8 cellular contexts compared by ENCODE assay signal in genomic region chr6:30908700-30909099, GRCh38. TPM values are rescaled to one million over a fixed set of nuclear protein-coding genes. Genes with fewer than 3 reads are reported as not detected.
DNase-seq lines count a peak whose midpoint lies in the region; ATAC-seq, FAIRE-seq and TF ChIP-seq lines count a peak whose summit lies in the region.

No MANE protein-coding gene starts in this region.

- no peak overlapping the region for H2BK12ac ChIP-seq in mesenchymal stem cell (ENCODE audit: low read length in 2 of 2)

- H3K79me2 ChIP-seq in K562 (ENCODE audit: control insufficient read depth, insufficient read depth, low read length): peaks cover 15% of the 10 kb centered on the region

- H3K4me2 ChIP-seq in K562 (ENCODE audit: insufficient read depth, low read length) (peak overlapping the region; percentile 98), mesenchymal stem cell (ENCODE audit: low read length, poor library complexity, severe bottlenecking) (peak overlapping the region; percentile 60)

- H3K9me3 ChIP-seq in K562 (replicated peaks; ENCODE audit: control insufficient read depth, insufficient read depth, low read depth, low read length): no peaks in the 10 kb centered on the region
- no peaks in the 10 kb centered on the region for H3K9me3 ChIP-seq in mesenchymal stem cell (ENCODE audit: control insufficient read depth, low read length)
- no peaks in the 10 kb centered on the region for H3K9me3 ChIP-seq in upper lobe of right lung

- H3K27me3 Mint-ChIP-seq in activated naive CD4-positive, alpha-beta T cell treated with anti-CD3 and anti-CD28 coated beads, Interleukin-2, amount 50 U/mL, for 24 hours: no peaks in the 10 kb centered on the region

- H3K23ac ChIP-seq in mesenchymal stem cell (ENCODE audit: low read length in 2 of 2): peak overlapping the region in 1 of 2 experiments; percentile 26

- H3K4me3 ChIP-seq in K562 (peak overlapping the region; percentile 76), mesenchymal stem cell (ENCODE audit: insufficient read depth in 1 of 2, low read depth in 1 of 2, low read length in 2 of 2) (peak overlapping the region; percentile 74 to 96), upper lobe of right lung (peak overlapping the region; percentile 88)

- peak overlapping the region; percentile 100 for H3K4me3 Mint-ChIP-seq in activated naive CD4-positive, alpha-beta T cell treated with anti-CD3 and anti-CD28 coated beads, Interleukin-2, amount 50 U/mL, for 24 hours

- H3K4me1 ChIP-seq in K562 (replicated peaks in 1 of 2; ENCODE audit: control insufficient read depth in 2 of 2, insufficient read depth in 2 of 2, low read length in 2 of 2) (peaks cover 8 to 13% of the 10 kb centered on the region in 2 experiments), mesenchymal stem cell (ENCODE audit: control insufficient read depth, insufficient read depth, low read depth, low read length) (peaks cover 12% of the 10 kb centered on the region), upper lobe of right lung (peaks cover 13% of the 10 kb centered on the region)

- H3K18ac ChIP-seq in mesenchymal stem cell (ENCODE audit: low read depth in 1 of 2, low read length in 2 of 2): no peak overlapping the region

- H3K4ac ChIP-seq in mesenchymal stem cell (ENCODE audit: low read depth in 1 of 2, low read length in 2 of 2): peak overlapping the region in 1 of 2 experiments; percentile 13

- peak overlapping the region; percentile 79 for H2AFZ ChIP-seq in K562 (ENCODE audit: low read depth, low read length)
- H2AFZ ChIP-seq in mesenchymal stem cell (ENCODE audit: low read depth, low read length): no peak overlapping the region

- no peak overlapping the region for H2BK15ac ChIP-seq in mesenchymal stem cell (ENCODE audit: low read depth, poor library complexity, severe bottlenecking)

- no peaks in the 10 kb centered on the region for H3K9me1 ChIP-seq in K562 (ENCODE audit: control insufficient read depth, insufficient read depth, low read length)

- H3K27ac Mint-ChIP-seq in activated naive CD4-positive, alpha-beta T cell treated with anti-CD3 and anti-CD28 coated beads, Interleukin-2, amount 50 U/mL, for 24 hours: peak overlapping the region; percentile 76

- H3K14ac ChIP-seq in mesenchymal stem cell (ENCODE audit: low read length in 2 of 2): no peak overlapping the region

- H4K20me1 ChIP-seq in K562 (replicated peaks; ENCODE audit: control insufficient read depth, insufficient read depth, low read length): no peaks in the 10 kb centered on the region

- WGBS in K562 (ENCODE audit: insufficient coverage, low coverage, missing lambda C conversion rate): 4% methylated on average over 2 of the region's 2 CpGs
- WGBS in mesenchymal stem cell: 55% methylated on average over 2 of the region's 2 CpGs

- H3K4me1 Mint-ChIP-seq in activated naive CD4-positive, alpha-beta T cell treated with anti-CD3 and anti-CD28 coated beads, Interleukin-2, amount 50 U/mL, for 24 hours: peaks cover 40% of the 10 kb centered on the region

- peaks cover 13% of the 10 kb centered on the region for H3K79me1 ChIP-seq in mesenchymal stem cell (replicated peaks; ENCODE audit: low read length, poor library complexity, severe bottlenecking)

- no peak overlapping the region for H2BK5ac ChIP-seq in mesenchymal stem cell (ENCODE audit: low read depth, low read length, poor library complexity, severe bottlenecking)

- H3K36me3 ChIP-seq in K562 (ENCODE audit: control insufficient read depth, insufficient read depth, low read length): peaks cover 46% of the 10 kb centered on the region
- peaks cover 32 to 40% of the 10 kb centered on the region in 2 experiments for H3K36me3 ChIP-seq in mesenchymal stem cell (ENCODE audit: control insufficient read depth in 1 of 2, insufficient read depth in 2 of 2, low read depth in 1 of 2, low read length in 2 of 2)
- H3K36me3 ChIP-seq in upper lobe of right lung: peaks cover 22% of the 10 kb centered on the region

- H3K36me3 Mint-ChIP-seq in activated naive CD4-positive, alpha-beta T cell treated with anti-CD3 and anti-CD28 coated beads, Interleukin-2, amount 50 U/mL, for 24 hours: peaks cover 13% of the 10 kb centered on the region

- no peak for TF ChIP-seq EP300 in K562 (IDR thresholded peaks at IDR 0.05; ENCODE audit: low read length)

- H3K27me3 ChIP-seq in K562 (ENCODE audit: control insufficient read depth in 2 of 2, insufficient read depth in 2 of 2, low read length in 2 of 2): no peaks in the 10 kb centered on the region
- H3K27me3 ChIP-seq in mesenchymal stem cell (ENCODE audit: control insufficient read depth in 1 of 2, insufficient read depth in 1 of 2, low read length in 2 of 2): no peaks in the 10 kb centered on the region
- no peaks in the 10 kb centered on the region for H3K27me3 ChIP-seq in upper lobe of right lung

- H2BK120ac ChIP-seq in mesenchymal stem cell (ENCODE audit: low read depth, low read length): no peak overlapping the region

- no peak overlapping the region for H4K91ac ChIP-seq in mesenchymal stem cell (ENCODE audit: low read length)

- DNase-seq in activated naive CD4-positive, alpha-beta T cell treated with anti-CD3 and anti-CD28 coated beads, Interleukin-2, amount 50 U/mL, for 16 hours: no peak
- DNase-seq in K562 (ENCODE audit: extremely low read depth in 1 of 4, low spot score in 3 of 4) (no peak), mesenchymal stem cell (no peak), upper lobe of right lung (no peak), GM10266 (ENCODE audit: extremely low spot score) (no peak), hippocampal formation (lab: John Stamatoyannopoulos, UW) (no peak)

- no peaks in the 10 kb centered on the region for H3K9me3 Mint-ChIP-seq in activated naive CD4-positive, alpha-beta T cell treated with anti-CD3 and anti-CD28 coated beads, Interleukin-2, amount 50 U/mL, for 24 hours

- no peak for TF ChIP-seq POLR2A in K562 (conservative IDR thresholded peaks at IDR 0.05)

- intact Hi-C loops in K562 (cut with micrococcal nuclease) (no loop called here), upper lobe of right lung (cut with DNase I) (no loop called here)

- no peak overlapping the region for H4K8ac ChIP-seq in mesenchymal stem cell (ENCODE audit: low read length)

- no peak for TF ChIP-seq CTCF in K562 (IDR thresholded peaks at IDR 0.05 in 2 of 3, conservative IDR thresholded peaks at IDR 0.05 in 1 of 3; ENCODE audit: insufficient read depth in 2 of 3, low read depth in 1 of 3, low read length in 3 of 3)
- TF ChIP-seq CTCF in upper lobe of right lung (IDR thresholded peaks at IDR 0.05): no peak
- TF ChIP-seq CTCF in GM10266 (IDR thresholded peaks at IDR 0.05; ENCODE audit: control insufficient read depth, insufficient read depth, low read depth, missing control alignments): no peak

- ATAC-seq in K562 (no peak), upper lobe of right lung (no peak), GM18520 (IDR thresholded peaks at IDR 0.05; ENCODE audit: unreplicated experiment) (no peak)

- in situ Hi-C loops in K562 (cut with MboI): no loop called here

- peak overlapping the region; percentile 88 to 92 for H3K9ac ChIP-seq in K562 (ENCODE audit: insufficient read depth in 1 of 2, low read depth in 2 of 2, low read length in 2 of 2)
- peak overlapping the region; percentile 94 for H3K9ac ChIP-seq in mesenchymal stem cell (ENCODE audit: low read length)

- no peak overlapping the region for H2AK5ac ChIP-seq in mesenchymal stem cell (ENCODE audit: low read length, severe bottlenecking)

- H3K27ac ChIP-seq in K562 (ENCODE audit: extremely low read depth, low read depth, low read length) (peak overlapping the region; percentile 68), mesenchymal stem cell (ENCODE audit: low read length, poor library complexity, severe bottlenecking) (no peak overlapping the region), upper lobe of right lung (peak overlapping the region; percentile 20)

- CTCF ChIA-PET in K562 (lab: Yijun Ruan, JAX; ENCODE audit: low intra/inter-chr PET ratio): interaction anchor here (0.6 to 0.7 kb wide), 2 partner anchors 24 to 175 kb away, joined by 3 read pairs; partner anchors contain the start of gene DDR1

- FAIRE-seq in K562 (lab: Jason Lieb, UNC): peak; percentile 26

- POLR2A ChIA-PET in K562 (lab: Yijun Ruan, JAX): interaction anchor here (0.6 to 2.5 kb wide), 6 partner anchors 11 to 266 kb away, joined by 3 to 17 read pairs (median 4); no protein-coding TSS in a partner anchor

- no peak for TF ChIP-seq RAD21 in K562 (CRISPR knock-in tag; conservative IDR thresholded peaks at IDR 0.05 in 1 of 2, IDR thresholded peaks at IDR 0.05 in 1 of 2)

- no TSS peak for BruUV-seq in K562 (replicated peaks; lab: Mats Ljungman, UMichigan)

RNA-seq across cellular contexts. Expression of gene GTF2H4, which starts 0.7 kb away (rescaled TPM):
- 228 and 428 TPM in 2 replicates for total RNA-seq in K562 (2011; cell fraction: chromatin; rRNA removed; ENCODE audit: low replicate concordance)
- total RNA-seq in K562 (2011; cell fraction: nucleolus; rRNA removed): 202 and 247 TPM in 2 replicates
- 179 and 226 TPM in 2 replicates for total RNA-seq in K562 (2011; cell fraction: nucleoplasm; rRNA removed)
- total RNA-seq in K562 (2014; rRNA removed): 30.5 and 55.3 TPM in 2 replicates
- 36.1 and 39.6 TPM in 2 replicates for total RNA-seq in K562 (2014; rRNA removed; fragmentation: Illumina TruSeq; extraction: Trizol)
- 38.3 and 38.6 TPM in 2 replicates for total RNA-seq in K562 (2015; rRNA removed; fragmentation: Illumina TruSeq; extraction: Trizol)
- 70.6 and 80.5 TPM in 2 replicates for total RNA-seq in K562 (2021)
- polyA plus RNA-seq in K562 (2011; rRNA removed): 60.1 and 75.6 TPM in 2 replicates
- 57.7 and 65.7 TPM in 2 replicates for polyA plus RNA-seq in K562 (2011; cell fraction: cytosol; rRNA removed)
- polyA plus RNA-seq in K562 (2011; cell fraction: nucleus; rRNA removed): 584 and 671 TPM in 2 replicates
- polyA plus RNA-seq in K562 (2012): 66.1 and 69.0 TPM in 2 replicates
- polyA plus RNA-seq in K562 (2014; fragmentation: Illumina TruSeq; extraction: Trizol): 57.1 and 76.3 TPM in 2 replicates
- polyA plus RNA-seq in K562 (2014; fragmentation: Nextera tagmentation; extraction: Ambion mirVana): 1 to 10 TPM; 3.6 to 5.2 TPM
- 86.1 and 95.0 TPM in 2 replicates for polyA plus RNA-seq in K562 (2014; rRNA removed)
- 37.2 and 37.6 TPM in 2 replicates for polyA minus RNA-seq in K562 (2011; rRNA and poly(A)+ RNA removed)
- 16.6 and 20.2 TPM in 2 replicates for polyA minus RNA-seq in K562 (2011; cell fraction: cytosol; rRNA and poly(A)+ RNA removed)
- polyA minus RNA-seq in K562 (2011; cell fraction: nucleus; rRNA and poly(A)+ RNA removed): 60.9 and 104 TPM in 2 replicates
- 23.5 TPM for polyA plus RNA-seq in mesenchymal stem cell (2013, experiment 1 of 2)
- polyA plus RNA-seq in mesenchymal stem cell (2013, experiment 2 of 2): 24.5 TPM
- total RNA-seq in upper lobe of right lung: 44.6 TPM

RNA-seq across cellular contexts. Expression of gene VARS2, which starts 5.3 kb away (rescaled TPM):
- total RNA-seq in K562 (2011; cell fraction: chromatin; rRNA removed; ENCODE audit: low replicate concordance): 134 and 271 TPM in 2 replicates
- total RNA-seq in K562 (2011; cell fraction: nucleolus; rRNA removed): 116 and 125 TPM in 2 replicates
- 117 and 125 TPM in 2 replicates for total RNA-seq in K562 (2011; cell fraction: nucleoplasm; rRNA removed)
- total RNA-seq in K562 (2014; rRNA removed) (31.1 and 46.0 TPM in 2 replicates), K562 (2014; rRNA removed; fragmentation: Illumina TruSeq; extraction: Trizol) (16.8 and 18.5 TPM in 2 replicates), K562 (2015; rRNA removed; fragmentation: Illumina TruSeq; extraction: Trizol) (23.3 and 26.3 TPM in 2 replicates), K562 (2021) (41.0 and 48.0 TPM in 2 replicates), upper lobe of right lung (28.7 TPM)
- polyA plus RNA-seq in K562 (2011; rRNA removed) (35.1 and 56.2 TPM in 2 replicates), K562 (2014; fragmentation: Illumina TruSeq; extraction: Trizol) (28.3 and 29.9 TPM in 2 replicates), K562 (2014; fragmentation: Nextera tagmentation; extraction: Ambion mirVana) (1 to 10 TPM; 1.6 to 2.3 TPM), K562 (2014; rRNA removed) (44.8 and 53.6 TPM in 2 replicates)
- polyA plus RNA-seq in K562 (2011; cell fraction: cytosol; rRNA removed): 28.8 and 33.9 TPM in 2 replicates
- polyA plus RNA-seq in K562 (2011; cell fraction: nucleus; rRNA removed): 263 and 308 TPM in 2 replicates
- 38.5 and 55.4 TPM in 2 replicates for polyA plus RNA-seq in K562 (2012)
- polyA minus RNA-seq in K562 (2011; rRNA and poly(A)+ RNA removed): 46.2 and 47.8 TPM in 2 replicates
- 18.4 and 32.6 TPM in 2 replicates for polyA minus RNA-seq in K562 (2011; cell fraction: cytosol; rRNA and poly(A)+ RNA removed)
- polyA minus RNA-seq in K562 (2011; cell fraction: nucleus; rRNA and poly(A)+ RNA removed): 28.9 and 49.2 TPM in 2 replicates
- polyA plus RNA-seq in mesenchymal stem cell (2013, experiment 1 of 2): 5.1 TPM
- 4.7 TPM for polyA plus RNA-seq in mesenchymal stem cell (2013, experiment 2 of 2)

RNA-seq across cellular contexts. Expression of gene SFTA2, which starts 23.3 kb away (rescaled TPM):
- total RNA-seq in K562 (2011; cell fraction: chromatin; rRNA removed; ENCODE audit: low replicate concordance): not detected in 2 replicates
- not detected in 2 replicates for total RNA-seq in K562 (2011; cell fraction: nucleolus; rRNA removed)
- total RNA-seq in K562 (2011; cell fraction: nucleoplasm; rRNA removed): not detected in 2 replicates
- total RNA-seq in K562 (2014; rRNA removed): not detected in 2 replicates
- not detected in 2 replicates for total RNA-seq in K562 (2014; rRNA removed; fragmentation: Illumina TruSeq; extraction: Trizol)
- not detected in 2 replicates for total RNA-seq in K562 (2015; rRNA removed; fragmentation: Illumina TruSeq; extraction: Trizol)
- 0.78 TPM in 1 of 2 replicates, not detected in the other for total RNA-seq in K562 (2021)
- not detected in 2 replicates for polyA plus RNA-seq in K562 (2011; rRNA removed)
- not detected in 2 replicates for polyA plus RNA-seq in K562 (2011; cell fraction: cytosol; rRNA removed)
- polyA plus RNA-seq in K562 (2011; cell fraction: nucleus; rRNA removed): not detected in 2 replicates
- 0.17 TPM in 1 of 2 replicates, not detected in the other for polyA plus RNA-seq in K562 (2012)
- not detected in 2 replicates for polyA plus RNA-seq in K562 (2014; fragmentation: Illumina TruSeq; extraction: Trizol)
- not detected for polyA plus RNA-seq in K562 (2014; fragmentation: Nextera tagmentation; extraction: Ambion mirVana)
- not detected in 2 replicates for polyA plus RNA-seq in K562 (2014; rRNA removed)
- not detected in 2 replicates for polyA minus RNA-seq in K562 (2011; rRNA and poly(A)+ RNA removed)
- not detected in 2 replicates for polyA minus RNA-seq in K562 (2011; cell fraction: cytosol; rRNA and poly(A)+ RNA removed)
- not detected in 2 replicates for polyA minus RNA-seq in K562 (2011; cell fraction: nucleus; rRNA and poly(A)+ RNA removed)
- polyA plus RNA-seq in mesenchymal stem cell (2013, experiment 1 of 2): not detected
- not detected for polyA plus RNA-seq in mesenchymal stem cell (2013, experiment 2 of 2)
- total RNA-seq in upper lobe of right lung: 369 TPM

RNA-seq across cellular contexts. Expression of gene DDR1, which starts 24.4 kb away (rescaled TPM):
- 77.6 and 145 TPM in 2 replicates for total RNA-seq in K562 (2011; cell fraction: chromatin; rRNA removed; ENCODE audit: low replicate concordance)
- 121 and 123 TPM in 2 replicates for total RNA-seq in K562 (2011; cell fraction: nucleolus; rRNA removed)
- total RNA-seq in K562 (2011; cell fraction: nucleoplasm; rRNA removed): 99.0 and 108 TPM in 2 replicates
- total RNA-seq in K562 (2014; rRNA removed): 19.9 and 27.1 TPM in 2 replicates
- total RNA-seq in K562 (2014; rRNA removed; fragmentation: Illumina TruSeq; extraction: Trizol): 10.5 and 12.2 TPM in 2 replicates
- total RNA-seq in K562 (2015; rRNA removed; fragmentation: Illumina TruSeq; extraction: Trizol): 10.0 and 11.1 TPM in 2 replicates
- total RNA-seq in K562 (2021): 42.9 and 44.6 TPM in 2 replicates
- 11.2 and 19.0 TPM in 2 replicates for polyA plus RNA-seq in K562 (2011; rRNA removed)
- 17.3 and 19.2 TPM in 2 replicates for polyA plus RNA-seq in K562 (2011; cell fraction: cytosol; rRNA removed)
- polyA plus RNA-seq in K562 (2011; cell fraction: nucleus; rRNA removed): 47.9 and 67.4 TPM in 2 replicates
- 25.5 and 32.6 TPM in 2 replicates for polyA plus RNA-seq in K562 (2012)
- 16.0 and 19.8 TPM in 2 replicates for polyA plus RNA-seq in K562 (2014; fragmentation: Illumina TruSeq; extraction: Trizol)
- polyA plus RNA-seq in K562 (2014; fragmentation: Nextera tagmentation; extraction: Ambion mirVana): 1 to 10 TPM; 1.4 to 1.6 TPM
- polyA plus RNA-seq in K562 (2014; rRNA removed): 19.3 and 20.2 TPM in 2 replicates
- 16.3 and 21.0 TPM in 2 replicates for polyA minus RNA-seq in K562 (2011; rRNA and poly(A)+ RNA removed)
- polyA minus RNA-seq in K562 (2011; cell fraction: cytosol; rRNA and poly(A)+ RNA removed): 26.3 and 45.5 TPM in 2 replicates
- 27.9 and 41.7 TPM in 2 replicates for polyA minus RNA-seq in K562 (2011; cell fraction: nucleus; rRNA and poly(A)+ RNA removed)
- polyA plus RNA-seq in mesenchymal stem cell (2013, experiment 1 of 2): 20.0 TPM
- polyA plus RNA-seq in mesenchymal stem cell (2013, experiment 2 of 2): 21.0 TPM
- total RNA-seq in upper lobe of right lung: 102 TPM

RNA-seq across cellular contexts. Expression of gene MUCL3, which starts 32.1 kb away (rescaled TPM):
- total RNA-seq in K562 (2011; cell fraction: chromatin; rRNA removed; ENCODE audit: low replicate concordance): not detected in 2 replicates
- not detected in 2 replicates for total RNA-seq in K562 (2011; cell fraction: nucleolus; rRNA removed)
- total RNA-seq in K562 (2011; cell fraction: nucleoplasm; rRNA removed): not detected in 2 replicates
- total RNA-seq in K562 (2014; rRNA removed) (not detected in 2 replicates), K562 (2014; rRNA removed; fragmentation: Illumina TruSeq; extraction: Trizol) (not detected in 2 replicates), K562 (2015; rRNA removed; fragmentation: Illumina TruSeq; extraction: Trizol) (not detected in 2 replicates), K562 (2021) (not detected in 2 replicates), upper lobe of right lung (4.6 TPM)
- polyA plus RNA-seq in K562 (2011; rRNA removed) (not detected in 2 replicates), K562 (2014; fragmentation: Illumina TruSeq; extraction: Trizol) (not detected in 2 replicates), K562 (2014; fragmentation: Nextera tagmentation; extraction: Ambion mirVana) (not detected), K562 (2014; rRNA removed) (0.07 TPM in 1 of 2 replicates, not detected in the other)
- polyA plus RNA-seq in K562 (2011; cell fraction: cytosol; rRNA removed): not detected in 2 replicates
- not detected in 2 replicates for polyA plus RNA-seq in K562 (2011; cell fraction: nucleus; rRNA removed)
- 0.03 and 0.07 TPM in 2 replicates for polyA plus RNA-seq in K562 (2012)
- not detected in 2 replicates for polyA minus RNA-seq in K562 (2011; rRNA and poly(A)+ RNA removed)
- polyA minus RNA-seq in K562 (2011; cell fraction: cytosol; rRNA and poly(A)+ RNA removed): not detected in 2 replicates
- not detected in 2 replicates for polyA minus RNA-seq in K562 (2011; cell fraction: nucleus; rRNA and poly(A)+ RNA removed)
- polyA plus RNA-seq in mesenchymal stem cell (2013, experiment 1 of 2): not detected
- polyA plus RNA-seq in mesenchymal stem cell (2013, experiment 2 of 2): not detected

Comparison
In these comparisons a context has a peak if more than half of its experiments do, and no peak if none do; other contexts are left out.
1. RNA of gene SFTA2, which starts 23.3 kb away (total RNA-seq): 369 TPM in upper lobe of right lung (single experiment); 0.78 TPM in K562; every median in the first group is over 100 times any median in the second.
2. Peak in every context shown above with its lines, with median percentiles within 50 percentile points of each other: H3K4me3 ChIP-seq.